ENCODE assay signal across 11 cellular contexts in genomic region chr19:5966941-5967340, GRCh38. TPM values are rescaled to one million over a fixed set of nuclear protein-coding genes. Genes with fewer than 3 reads are reported as not detected.
DNase-seq lines count a peak whose midpoint lies in the region; ATAC-seq and TF ChIP-seq lines count a peak whose summit lies in the region.
"Had no signal": no experiment of that assay in that cellular context is flagged by ENCODE, and none has a peak within 500 bp of the region (broad histone marks: within the 10 kb centered on the region; RNA-seq: fewer than 3 reads in every experiment).

No MANE protein-coding gene starts in this region.

- no peaks in the 10 kb centered on the region for H3K9me3 Mint-ChIP-seq in activated naive CD4-positive, alpha-beta T cell treated with anti-CD3 and anti-CD28 coated beads, Interleukin-2, amount 50 U/mL, for 24 hours
- H3K9me3 Mint-ChIP-seq in central memory CD8-positive, alpha-beta T cell: no peaks in the 10 kb centered on the region
- H3K9me3 Mint-ChIP-seq in mesothelial cell of epicardium: no peaks in the 10 kb centered on the region
- H3K9me3 Mint-ChIP-seq: HFFc6 had no signal

- H3K4me1 Mint-ChIP-seq in activated naive CD4-positive, alpha-beta T cell treated with anti-CD3 and anti-CD28 coated beads, Interleukin-2, amount 50 U/mL, for 24 hours: peaks cover 92% of the 10 kb centered on the region
- peaks cover 73% of the 10 kb centered on the region for H3K4me1 Mint-ChIP-seq in central memory CD8-positive, alpha-beta T cell
- H3K4me1 Mint-ChIP-seq in mesothelial cell of epicardium: peaks cover 39% of the 10 kb centered on the region

- H3K36me3 Mint-ChIP-seq in activated naive CD4-positive, alpha-beta T cell treated with anti-CD3 and anti-CD28 coated beads, Interleukin-2, amount 50 U/mL, for 24 hours: no peaks in the 10 kb centered on the region
- peaks cover 13% of the 10 kb centered on the region for H3K36me3 Mint-ChIP-seq in central memory CD8-positive, alpha-beta T cell (ENCODE audit: insufficient read depth)
- no peaks in the 10 kb centered on the region for H3K36me3 Mint-ChIP-seq in mesothelial cell of epicardium

- no peaks in the 10 kb centered on the region for H3K27me3 Mint-ChIP-seq in activated naive CD4-positive, alpha-beta T cell treated with anti-CD3 and anti-CD28 coated beads, Interleukin-2, amount 50 U/mL, for 24 hours
- H3K27me3 Mint-ChIP-seq in central memory CD8-positive, alpha-beta T cell: no peaks in the 10 kb centered on the region
- H3K27me3 Mint-ChIP-seq in mesothelial cell of epicardium (ENCODE audit: low read depth): no peaks in the 10 kb centered on the region

- no peak overlapping the region for H3K4me3 ChIP-seq in subcutaneous abdominal adipose tissue (ENCODE audit: low read depth in 1 of 5, low read length in 5 of 5)

- no peak for DNase-seq in activated naive CD4-positive, alpha-beta T cell (lab: John Stamatoyannopoulos, UW)
- no peak for DNase-seq in central memory CD8-positive, alpha-beta T cell (ENCODE audit: low spot score in 2 of 2)
- DNase-seq in mesothelial cell of epicardium (ENCODE audit: low spot score in 2 of 2, unreplicated experiment in 2 of 2) (no peak), GF-D8 (lab: John Stamatoyannopoulos, UW) (no peak), iPS-NIHi11 (ENCODE audit: low spot score) (no peak), superior temporal gyrus (ENCODE audit: extremely low spot score) (no peak)
- DNase-seq: HFFc6, occipital lobe, OCI-M1 had no signal

- no peak for ATAC-seq in central memory CD8-positive, alpha-beta T cell (replicated peaks; ENCODE audit: extremely low read depth, poor library complexity, severe bottlenecking)

- H3K9ac ChIP-seq in subcutaneous abdominal adipose tissue (ENCODE audit: low read length in 5 of 5): no peak overlapping the region

- H3K4me1 ChIP-seq in subcutaneous abdominal adipose tissue (ENCODE audit: control insufficient read depth in 5 of 5, insufficient read depth in 5 of 5, low read length in 5 of 5): peaks cover 7 to 58% (median 49%) of the 10 kb centered on the region in 5 donors

- H3K9me3 ChIP-seq in subcutaneous abdominal adipose tissue (ENCODE audit: control insufficient read depth in 5 of 5, low read length in 5 of 5): no peaks in the 10 kb centered on the region

- peaks cover 0 to 8% (median 2%) of the 10 kb centered on the region in 5 donors for H3K36me3 ChIP-seq in subcutaneous abdominal adipose tissue (ENCODE audit: control insufficient read depth in 5 of 5, insufficient read depth in 5 of 5, low read length in 5 of 5)

- no peak overlapping the region for H3K4me3 Mint-ChIP-seq in activated naive CD4-positive, alpha-beta T cell treated with anti-CD3 and anti-CD28 coated beads, Interleukin-2, amount 50 U/mL, for 24 hours
- no peak overlapping the region for H3K4me3 Mint-ChIP-seq in central memory CD8-positive, alpha-beta T cell
- H3K4me3 Mint-ChIP-seq in mesothelial cell of epicardium: no peak overlapping the region
- H3K4me3 Mint-ChIP-seq: HFFc6 had no signal

- peak overlapping the region; percentile 14 for H3K27ac Mint-ChIP-seq in activated naive CD4-positive, alpha-beta T cell treated with anti-CD3 and anti-CD28 coated beads, Interleukin-2, amount 50 U/mL, for 24 hours
- H3K27ac Mint-ChIP-seq in central memory CD8-positive, alpha-beta T cell (ENCODE audit: low read depth): peak overlapping the region; percentile 51
- peak overlapping the region; percentile 96 for H3K27ac Mint-ChIP-seq in mesothelial cell of epicardium
- H3K27ac Mint-ChIP-seq: HFFc6 had no signal

- TF ChIP-seq CTCF in mesothelial cell of epicardium (IDR thresholded peaks at IDR 0.05; ENCODE audit: unreplicated experiment): no peak

- peak overlapping the region; percentile 77 for H3K27ac ChIP-seq in subcutaneous abdominal adipose tissue (ENCODE audit: low read depth, low read length)

- H3K27me3 ChIP-seq in subcutaneous abdominal adipose tissue (ENCODE audit: control insufficient read depth in 5 of 5, insufficient read depth in 4 of 5, low read length in 5 of 5): no peaks in the 10 kb centered on the region

RNA-seq across cellular contexts. Expression of gene RANBP3, which starts 11.0 kb away (rescaled TPM):
- total RNA-seq in mesothelial cell of epicardium: 83.3 to 89.8 TPM (median 87.2 TPM) in 3 replicates

RNA-seq across cellular contexts. Expression of gene CAPS, which starts 52.9 kb away (rescaled TPM):
- 16.2 to 17.2 TPM (median 16.7 TPM) in 3 replicates for total RNA-seq in mesothelial cell of epicardium

Comparison
In these comparisons a context has a peak if more than half of its experiments do, and no peak if none do; other contexts are left out.
1. H3K27ac Mint-ChIP-seq: peak in every context shown above with its lines; median percentile 96 in mesothelial cell of epicardium; 51 in central memory CD8-positive, alpha-beta T cell; 14 in activated naive CD4-positive, alpha-beta T cell treated with anti-CD3 and anti-CD28 coated beads, Interleukin-2, amount 50 U/mL, for 24 hours.